In genomic region chr20:62776692-62777527, GRCh38 we compare ENCODE assay signal across 1 cellular context.
TF ChIP-seq lines count a peak whose summit lies in the region.

No MANE protein-coding gene starts in this region.

TF ChIP-seq in SK-N-SH treated with all-trans-retinoic acid at 6 μM for 48 hours, 23 proteins besides CTCF, POLR2A, EP300 and RAD21:
- no peak for TF ChIP-seq ZFP30 (CRISPR knock-in tag; IDR thresholded peaks at IDR 0.05)
- no peak for TF ChIP-seq ZNF8 (CRISPR knock-in tag; IDR thresholded peaks at IDR 0.05)
- no peak for TF ChIP-seq BACH2 (CRISPR knock-in tag; IDR thresholded peaks at IDR 0.05; ENCODE audit: borderline replicate concordance)
- no peak for TF ChIP-seq OSR1 (CRISPR knock-in tag; IDR thresholded peaks at IDR 0.05)
- TF ChIP-seq ZNF70 (CRISPR knock-in tag; IDR thresholded peaks at IDR 0.05): no peak
- no peak for TF ChIP-seq GLIS3 (CRISPR knock-in tag; IDR thresholded peaks at IDR 0.05)
- no peak for TF ChIP-seq ESRRG (CRISPR knock-in tag; IDR thresholded peaks at IDR 0.05)
